ENCODE assay signal across 24 cellular contexts in the genomic region with DNA sequence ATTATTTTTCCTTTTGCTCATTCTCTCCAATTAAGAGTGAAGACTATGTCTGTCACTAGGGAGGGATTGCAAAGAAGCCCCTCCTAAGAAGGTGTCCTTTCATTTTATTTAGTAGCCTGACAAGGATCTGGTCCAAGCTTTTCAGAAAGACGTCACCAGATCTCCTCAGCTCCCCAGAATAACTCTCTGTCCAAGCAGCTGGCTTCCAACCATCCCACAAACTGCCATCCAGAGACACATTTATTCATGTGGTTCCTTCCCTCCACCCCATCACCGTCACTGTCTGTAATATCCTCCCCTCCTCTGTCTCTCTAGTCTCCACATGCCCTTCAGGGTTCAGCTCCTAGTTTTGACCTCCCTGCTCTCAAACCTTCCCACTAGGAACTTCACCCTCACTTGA.
DNase-seq lines count a peak whose midpoint lies in the region; ATAC-seq and TF ChIP-seq lines count a peak whose summit lies in the region.
"Had no signal": no experiment of that assay in that cellular context is flagged by ENCODE, and none has a peak within 500 bp of the region (broad histone marks: within the 10 kb centered on the region; RNA-seq: fewer than 3 reads in every experiment).

No MANE protein-coding gene starts in this region.

- H3K27ac ChIP-seq in ascending aorta (peak overlapping the region; percentile 80 to 83), left ventricle myocardium inferior (replicated peaks) (peak overlapping the region; percentile 72)
- H3K27ac ChIP-seq: C4-2B, ovary, SJCRH30 had no signal

- H3K4me1 ChIP-seq in ascending aorta (peaks cover 0 to 16% of the 10 kb centered on the region in 2 donors), left ventricle myocardium inferior (peaks cover 69% of the 10 kb centered on the region)

- H3K9me3 ChIP-seq in ascending aorta (no peaks in the 10 kb centered on the region), left ventricle myocardium inferior (replicated peaks) (no peaks in the 10 kb centered on the region)
- H3K9me3 ChIP-seq: ovary, SJCRH30 had no signal

- intact Hi-C loops in ascending aorta (cut with DNase I) = no loop called here
- intact Hi-C loops in left ventricle myocardium inferior (cut with micrococcal nuclease) = no loop called here

- H3K4me3 ChIP-seq in ascending aorta (no peak overlapping the region), left ventricle myocardium inferior (no peak overlapping the region)
- H3K4me3 ChIP-seq: lung, ovary, SJCRH30 had no signal

- TF ChIP-seq CTCF in ascending aorta (IDR thresholded peaks at IDR 0.05) = no peak
- TF ChIP-seq CTCF in left ventricle myocardium inferior (IDR thresholded peaks at IDR 0.05; ENCODE audit: borderline replicate concordance) = no peak

- DNase-seq in AG08395 (ENCODE audit: low spot score) = peak; percentile 43
- DNase-seq in ascending aorta (ENCODE audit: low spot score in 2 of 2) = no peak
- DNase-seq in left ventricle myocardium inferior = no peak
- DNase-seq in retina = peak; percentile 28
- DNase-seq in stimulated activated CD4-positive, alpha-beta T cell treated with anti-CD3 and anti-CD28 coated beads, Interleukin-2, amount 100 ng/mL, for 24 hours = no peak
- DNase-seq in NCI-H1092 treated with DMSO at 0.1 percent for 48 hours (lab: John Stamatoyannopoulos, UW) = no peak
- no peak for DNase-seq in T-helper 1 cell
- DNase-seq: activated CD4-positive, alpha-beta T cell treated with anti-CD3 and anti-CD28 coated beads for 48 hours; activated naive CD8-positive, alpha-beta T cell treated with anti-CD3 and anti-CD28 coated beads for 36 hours; dermis blood vessel endothelial cell; DMS 273 treated with DMSO at 0.1 percent for 48 hours; GDM1; Kasumi-1; naive B cell; NCI-H1092; NCI-H2081; ovary; PC-3; SJCRH30 had no signal

- H3K36me3 ChIP-seq in ascending aorta = no peaks in the 10 kb centered on the region
- no peaks in the 10 kb centered on the region for H3K36me3 ChIP-seq in left ventricle myocardium inferior
- H3K36me3 ChIP-seq: brain microvascular endothelial cell, ovary, SJCRH30 had no signal

- ATAC-seq in GM19395 (IDR thresholded peaks at IDR 0.05; ENCODE audit: unreplicated experiment) = no peak
- ATAC-seq: activated T-helper 17 cell treated with anti-CD3 and anti-CD28 coated beads, Interleukin-2, amount 50 U/mL, for 72 hours; PC-3 had no signal

- H3K27me3 ChIP-seq in ascending aorta (no peaks in the 10 kb centered on the region), left ventricle myocardium inferior (ENCODE audit: low read depth) (no peaks in the 10 kb centered on the region)
- H3K27me3 ChIP-seq: brain microvascular endothelial cell, ovary, SJCRH30 had no signal

Comparison
In these comparisons a context has a peak if more than half of its experiments do, and no peak if none do; other contexts are left out.
1. DNase-seq: peak in AG08395 (single experiment) and retina (single experiment); none in ascending aorta (0 of 2), left ventricle myocardium inferior (single experiment), stimulated activated CD4-positive, alpha-beta T cell treated with anti-CD3 and anti-CD28 coated beads, Interleukin-2, amount 100 ng/mL, for 24 hours (0 of 2), NCI-H1092 treated with DMSO at 0.1 percent for 48 hours (single experiment) and T-helper 1 cell (0 of 5).